In the genomic region with DNA sequence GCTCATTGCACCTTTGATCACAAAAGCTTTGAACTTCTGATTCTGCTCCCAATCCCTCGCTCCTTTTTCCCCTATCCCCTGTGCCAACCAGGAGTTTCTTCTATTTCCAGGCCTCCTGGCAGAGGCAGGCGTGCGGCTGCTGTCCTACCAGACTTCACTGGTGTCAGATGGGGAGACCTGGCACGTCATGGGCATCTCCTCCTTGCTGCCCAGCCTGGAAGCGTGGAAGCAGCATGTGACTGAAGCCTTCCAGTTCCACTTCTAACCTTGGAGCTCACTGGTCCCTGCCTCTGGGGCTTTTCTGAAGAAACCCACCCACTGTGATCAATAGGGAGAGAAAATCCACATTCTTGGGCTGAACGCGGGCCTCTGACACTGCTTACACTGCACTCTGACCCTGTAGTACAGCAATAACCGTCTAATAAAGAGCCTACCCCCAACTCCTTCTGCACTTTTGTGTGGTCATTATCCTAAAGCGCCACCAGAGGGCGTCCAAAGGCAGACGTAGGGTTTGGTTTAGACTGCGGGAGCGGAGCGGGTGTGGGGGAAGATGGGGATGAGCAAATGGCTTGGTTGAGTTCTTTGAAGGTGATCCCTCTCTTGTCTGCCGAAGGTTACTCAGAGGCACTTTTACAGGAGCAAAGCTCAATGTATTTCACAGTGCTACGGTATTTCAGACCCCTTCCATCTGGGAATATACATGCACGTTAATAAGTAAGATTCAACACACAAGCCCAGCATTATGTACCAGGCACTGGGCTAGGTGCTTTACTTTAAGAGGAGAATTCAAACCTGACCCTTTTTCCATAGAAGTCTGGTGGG, we compare ENCODE assay signal across 8 cellular contexts. TPM values are rescaled to one million over a fixed set of nuclear protein-coding genes. Genes with fewer than 3 reads are reported as not detected.
A peak's percentile ranks its signal among the peaks of the same experiment; 100 is the strongest.
DNase-seq lines count a peak whose midpoint lies in the region; ATAC-seq, FAIRE-seq and TF ChIP-seq lines count a peak whose summit lies in the region.

No MANE protein-coding gene starts in this region.

- no peaks in the 10 kb centered on the region for H3K4me1 ChIP-seq in small intestine (ENCODE audit: control insufficient read depth in 2 of 2, insufficient read depth in 1 of 2, low read depth in 1 of 2, low read length in 1 of 2)

- H3K36me3 ChIP-seq in H7 (replicated peaks; ENCODE audit: control insufficient read depth, insufficient read depth, low read length) (peaks cover 41% of the 10 kb centered on the region), small intestine (ENCODE audit: control insufficient read depth in 2 of 2, insufficient read depth in 2 of 2, low read length in 2 of 2) (peaks cover 0 to 1% of the 10 kb centered on the region in 2 donors)

- in situ Hi-C loops in astrocyte of the cerebellum (cut with HindIII; ENCODE audit: low sequenced_read_pairs) = no loop called here

- DNase-seq in DMS53 treated with DMSO at 0.1 percent for 48 hours (lab: John Stamatoyannopoulos, UW; ENCODE audit: unreplicated experiment) (peak; percentile 23), H7 (peak; percentile 85), NCI-H1105 treated with DMSO at 0.1 percent for 48 hours (lab: John Stamatoyannopoulos, UW) (peak; percentile 66), T follicular helper cell (ENCODE audit: low read depth) (peak; percentile 11), astrocyte of the cerebellum (ENCODE audit: low read depth) (peak; percentile 48), iPS DF 19.7 (ENCODE audit: low read depth, low spot score) (peak; percentile 15), small intestine (peak; percentile 85)

- H3K9me3 ChIP-seq in small intestine (ENCODE audit: control insufficient read depth, low read depth) = no peaks in the 10 kb centered on the region

- no peak for ATAC-seq in HG03175 (IDR thresholded peaks at IDR 0.05; ENCODE audit: unreplicated experiment)

- 22 to 34% (median 28%) methylated on average over 17 of the region's 17 CpGs for WGBS in small intestine, 3 donors

- H3K27me3 ChIP-seq in H7 (ENCODE audit: control insufficient read depth, insufficient read depth, low read length) = no peaks in the 10 kb centered on the region
- no peaks in the 10 kb centered on the region for H3K27me3 ChIP-seq in small intestine (ENCODE audit: control insufficient read depth in 2 of 2, insufficient read depth in 2 of 2, low read length in 2 of 2)

- TF ChIP-seq CTCF in astrocyte of the cerebellum (IDR thresholded peaks at IDR 0.05; ENCODE audit: low read depth, low read length, missing control alignments) = peak; percentile 86

- no peak for FAIRE-seq in small intestine (lab: Jason Lieb, UNC)

- no peak overlapping the region for H3K4me3 ChIP-seq in H7 (ENCODE audit: insufficient read depth, low read depth, low read length)
- H3K4me3 ChIP-seq in astrocyte of the cerebellum (ENCODE audit: low read depth, low read length) = no peak overlapping the region
- no peak overlapping the region for H3K4me3 ChIP-seq in small intestine (ENCODE audit: low read depth in 1 of 2, low read length in 2 of 2)

- no peak overlapping the region for H3K27ac ChIP-seq in small intestine (ENCODE audit: low read depth in 1 of 2, low read length in 1 of 2)

RNA-seq across cellular contexts. Expression of a gene that starts 24.7 kb away (rescaled TPM):
- total RNA-seq in H7 (2014; rRNA removed; shearing (Covaris generic)) = not detected in 2 replicates
- polyA plus RNA-seq in small intestine = 10 to 100 TPM in 2 of 3 donors, 1 to 10 TPM in 1; 8.3 to 36.2 (median 14.6) TPM

RNA-seq across cellular contexts. Expression of a gene that starts 32.3 kb away (rescaled TPM):
- total RNA-seq in H7 (2014; rRNA removed; shearing (Covaris generic)) = 586 and 589 TPM in 2 replicates
- polyA plus RNA-seq in small intestine = 10 to 100 TPM in 1 of 3 donors, 1 to 10 TPM in 2; 1.3 to 73.5 (median 4.9) TPM

Comparison
In these comparisons a context has a peak if more than half of its experiments do, and no peak if none do; other contexts are left out.
1. DNase-seq: peak in every context shown above with its lines; median percentile 85 in H7; 85 in small intestine; 66 in NCI-H1105 treated with DMSO at 0.1 percent for 48 hours; 48 in astrocyte of the cerebellum; 23 in DMS53 treated with DMSO at 0.1 percent for 48 hours; 15 in iPS DF 19.7; 11 in T follicular helper cell.